17 cellular contexts compared by ENCODE assay signal in genomic region chr5:150639317-150639738, GRCh38. TPM values are rescaled to one million over a fixed set of nuclear protein-coding genes. Genes with fewer than 3 reads are reported as not detected.
DNase-seq lines count a peak whose midpoint lies in the region; ATAC-seq, FAIRE-seq and TF ChIP-seq lines count a peak whose summit lies in the region.
"Had no signal": no experiment of that assay in that cellular context is flagged by ENCODE, and none has a peak within 500 bp of the region (broad histone marks: within the 10 kb centered on the region; RNA-seq: fewer than 3 reads in every experiment).

No MANE protein-coding gene starts in this region.

- no peak for FAIRE-seq in GM12878 (lab: Jason Lieb, UNC)
- FAIRE-seq: colon had no signal

- peaks cover 2% of the 10 kb centered on the region for H3K27me3 Mint-ChIP-seq in HFFc6 (ENCODE audit: insufficient read depth)

- BruUV-seq in GM12878 (replicated peaks; lab: Mats Ljungman, UMichigan): no TSS peak

- H3K27ac ChIP-seq in GM12878 (ENCODE audit: control insufficient read depth, insufficient read depth): no peak overlapping the region
- H3K27ac ChIP-seq in mesendoderm (ENCODE audit: low read depth, low read length): no peak overlapping the region
- peak overlapping the region; percentile 98 for H3K27ac ChIP-seq in subcutaneous abdominal adipose tissue (ENCODE audit: low read depth, low read length)
- H3K27ac ChIP-seq: SJCRH30 had no signal

- 59% methylated on average over 4 of the region's 4 CpGs for WGBS in GM12878 (ENCODE audit: insufficient coverage, insufficient replicate concordance, low lambda C conversion rate, missing lambda C conversion rate)
- WGBS in mesendoderm (ENCODE audit: extremely low coverage, insufficient coverage, low lambda C conversion rate): no CpG with 5 or more reads among the region's 4 CpGs

- RAD21 ChIA-PET in GM12878 (lab: Charles Lee; ENCODE audit: unreplicated experiment): interaction anchor here (0.6 kb wide), 1 partner anchor 181 kb away, joined by 3 read pairs; no protein-coding TSS in a partner anchor

- H3K9me3 Mint-ChIP-seq in HFFc6: no peaks in the 10 kb centered on the region
- H3K9me3 Mint-ChIP-seq: CD8-positive, alpha-beta T cell; immature natural killer cell; natural killer cell treated with Interleukin-12 subunit alpha and Interleukin-12 subunit beta and Interleukin-15 and Interleukin-18, amount 100 ng/mL, for 72 hours had no signal

- no peak overlapping the region for H2BK120ac ChIP-seq in mesendoderm (ENCODE audit: low read depth, low read length)

- no peaks in the 10 kb centered on the region for H4K20me1 ChIP-seq in GM12878 (ENCODE audit: control insufficient read depth, insufficient read depth)

- H3K4me3 ChIP-seq in GM12878 (no peak overlapping the region), mesendoderm (ENCODE audit: low read length) (no peak overlapping the region), subcutaneous abdominal adipose tissue (ENCODE audit: low read depth in 1 of 5, low read length in 5 of 5) (no peak overlapping the region)

- H3K4ac ChIP-seq in mesendoderm (ENCODE audit: low read depth, low read length): no peak overlapping the region

- H3K23ac ChIP-seq in mesendoderm (ENCODE audit: low read length): no peak overlapping the region

- intact Hi-C loops in GM12878 (cut with micrococcal nuclease; ENCODE audit: unreplicated experiment) (no loop called here), sciatic nerve (cut with DNase I) (no loop called here)

- no peak overlapping the region for H4K5ac ChIP-seq in mesendoderm (ENCODE audit: low read length)

- H3K27me3 ChIP-seq in GM12878 (replicated peaks in 1 of 2; ENCODE audit: control insufficient read depth in 2 of 2, insufficient read depth in 2 of 2, low read length in 1 of 2) (no peaks in the 10 kb centered on the region), mesendoderm (ENCODE audit: insufficient read depth, low read length, poor library complexity) (no peaks in the 10 kb centered on the region), subcutaneous abdominal adipose tissue (ENCODE audit: control insufficient read depth in 5 of 5, insufficient read depth in 4 of 5, low read length in 5 of 5) (no peaks in the 10 kb centered on the region)
- H3K27me3 ChIP-seq: SJCRH30 had no signal

- TF ChIP-seq CTCF in HFFc6 (IDR thresholded peaks at IDR 0.05) (no peak), GM12878 (IDR thresholded peaks at IDR 0.05 in 2 of 3, conservative IDR thresholded peaks at IDR 0.05 in 1 of 3; ENCODE audit: control insufficient read depth in 2 of 3, extremely low read depth in 1 of 3, insufficient read depth in 1 of 3, low read depth in 3 of 3, low read length in 3 of 3) (no peak)

- H3K4me1 Mint-ChIP-seq in HFFc6 (ENCODE audit: low read depth): peaks cover 95% of the 10 kb centered on the region
- H3K4me1 Mint-ChIP-seq: immature natural killer cell had no signal

- DNase-seq in HFFc6: no peak
- DNase-seq in GM12878 (ENCODE audit: low read depth, low spot score): no peak
- DNase-seq in mesendoderm: no peak
- DNase-seq in sciatic nerve (ENCODE audit: low spot score): no peak
- DNase-seq in NCI-H1048 (lab: John Stamatoyannopoulos, UW): no peak
- DNase-seq in dedifferentiated amniotic fluid mesenchymal stem cell (ENCODE audit: extremely low spot score): no peak
- DNase-seq: CD8-positive, alpha-beta T cell; immature natural killer cell; NCI-H1105; NCI-H524 treated with DMSO at 0.1 percent for 48 hours; SJCRH30; stimulated activated CD4-positive, alpha-beta T cell treated with anti-CD3 and anti-CD28 coated beads, Interleukin-15, amount 100 ng/mL, for 24 hours had no signal

- H3K36me3 Mint-ChIP-seq in HFFc6 (ENCODE audit: low read depth): no peaks in the 10 kb centered on the region
- H3K36me3 Mint-ChIP-seq: activated naive CD8-positive, alpha-beta T cell; CD8-positive, alpha-beta T cell; immature natural killer cell; natural killer cell treated with Interleukin-12 subunit alpha and Interleukin-12 subunit beta and Interleukin-15 and Interleukin-18, amount 100 ng/mL, for 72 hours had no signal

- H3K4me3 Mint-ChIP-seq in HFFc6: peak overlapping the region; percentile 89; the same call in 1 of the 2 replicates
- H3K4me3 Mint-ChIP-seq: activated naive CD8-positive, alpha-beta T cell; CD8-positive, alpha-beta T cell; immature natural killer cell; natural killer cell treated with Interleukin-12 subunit alpha and Interleukin-12 subunit beta and Interleukin-15 and Interleukin-18, amount 100 ng/mL, for 72 hours had no signal

- H2BK15ac ChIP-seq in mesendoderm (replicated peaks; ENCODE audit: low read depth): no peak overlapping the region

- no peak for TF ChIP-seq EP300 in GM12878 (IDR thresholded peaks at IDR 0.05; ENCODE audit: borderline replicate concordance in 1 of 2, control insufficient read depth in 1 of 2, low read depth in 2 of 2, low read length in 2 of 2)

- no peak overlapping the region for H4K8ac ChIP-seq in mesendoderm (ENCODE audit: low read depth, low read length)

- H2BK5ac ChIP-seq in mesendoderm (ENCODE audit: low read length): no peak overlapping the region

- POLR2A ChIA-PET in GM12878 (lab: Charles Lee): no interaction called here

- H3K79me1 ChIP-seq in mesendoderm (ENCODE audit: low read length): no peaks in the 10 kb centered on the region

- H3K4me2 ChIP-seq in GM12878 (ENCODE audit: control insufficient read depth, insufficient read depth) (no peak overlapping the region), mesendoderm (ENCODE audit: low read length) (no peak overlapping the region)

- H2AFZ ChIP-seq in GM12878 (ENCODE audit: control insufficient read depth, low read depth, low read length): no peak overlapping the region

- H3K9me3 ChIP-seq in GM12878 (replicated peaks; ENCODE audit: control insufficient read depth, insufficient read depth, low read length) (no peaks in the 10 kb centered on the region), subcutaneous abdominal adipose tissue (ENCODE audit: control insufficient read depth in 5 of 5, low read length in 5 of 5) (no peaks in the 10 kb centered on the region)
- H3K9me3 ChIP-seq: SJCRH30 had no signal

- H3K9ac ChIP-seq in GM12878 (ENCODE audit: control insufficient read depth, insufficient read depth, low read length): no peak overlapping the region
- no peak overlapping the region for H3K9ac ChIP-seq in mesendoderm (ENCODE audit: low read length)
- peak overlapping the region; percentile 39 to 68 (median 49) for H3K9ac ChIP-seq in subcutaneous abdominal adipose tissue (ENCODE audit: low read length in 5 of 5)

- SMC1A ChIA-PET in GM12878 (lab: Charles Lee; ENCODE audit: uncharacterized antibody, unreplicated experiment): no interaction called here

- H3K79me2 ChIP-seq in GM12878 (ENCODE audit: control insufficient read depth, insufficient read depth, low read length) (no peaks in the 10 kb centered on the region), mesendoderm (ENCODE audit: control insufficient read depth, insufficient read depth, low read length) (no peaks in the 10 kb centered on the region)

- H3K4me1 ChIP-seq in GM12878 (ENCODE audit: control insufficient read depth, insufficient read depth, low read length) (no peaks in the 10 kb centered on the region), mesendoderm (ENCODE audit: control insufficient read depth, low read depth, low read length) (peaks cover 11% of the 10 kb centered on the region), subcutaneous abdominal adipose tissue (ENCODE audit: control insufficient read depth in 5 of 5, insufficient read depth in 5 of 5, low read length in 5 of 5) (peaks cover 33 to 77% (median 70%) of the 10 kb centered on the region in 5 donors)

- no peaks in the 10 kb centered on the region; a peak in 1 of 4 replicates for H3K36me3 ChIP-seq in GM12878 (ENCODE audit: control insufficient read depth in 2 of 2, insufficient read depth in 2 of 2, low read length in 1 of 2)
- no peaks in the 10 kb centered on the region for H3K36me3 ChIP-seq in mesendoderm (ENCODE audit: control insufficient read depth, insufficient read depth, low read length)
- peaks cover 0 to 7% (median 0%) of the 10 kb centered on the region in 5 donors for H3K36me3 ChIP-seq in subcutaneous abdominal adipose tissue (ENCODE audit: control insufficient read depth in 5 of 5, insufficient read depth in 5 of 5, low read length in 5 of 5)
- H3K36me3 ChIP-seq: SJCRH30 had no signal

- in situ Hi-C loops in GM12878 (cut with MboI): no loop called here

- TF ChIP-seq RAD21 in GM12878 (IDR thresholded peaks at IDR 0.05; ENCODE audit: insufficient read depth, low read depth, low read length): no peak

- CTCF ChIA-PET in GM12878 (lab: Yijun Ruan, JAX): interaction anchor here (0.6 to 2.1 kb wide), 2 partner anchors 9 to 14 kb away, joined by 3 to 8 read pairs; no protein-coding TSS in a partner anchor

- peak overlapping the region; percentile 57 for H3K18ac ChIP-seq in mesendoderm (ENCODE audit: low read length)

- H3K27ac Mint-ChIP-seq in HFFc6: peak overlapping the region; percentile 94
- H3K27ac Mint-ChIP-seq: activated naive CD8-positive, alpha-beta T cell; CD8-positive, alpha-beta T cell; immature natural killer cell; natural killer cell treated with Interleukin-12 subunit alpha and Interleukin-12 subunit beta and Interleukin-15 and Interleukin-18, amount 100 ng/mL, for 72 hours had no signal

- no peak for TF ChIP-seq POLR2A in GM12878 (IDR thresholded peaks at IDR 0.05; ENCODE audit: low read depth, low read length)

- no peak overlapping the region for H3K56ac ChIP-seq in mesendoderm (ENCODE audit: low read length)

- peak; percentile 13; the same call in 1 of the 3 replicates for ATAC-seq in GM12878
- ATAC-seq in sciatic nerve: no peak
- ATAC-seq in GM19467 (IDR thresholded peaks at IDR 0.05; ENCODE audit: unreplicated experiment): no peak
- ATAC-seq: CD8-positive, alpha-beta T cell; natural killer cell treated with Interleukin-12 subunit alpha and Interleukin-12 subunit beta and Interleukin-15 and Interleukin-18, amount 100 ng/mL, for 72 hours had no signal

- H2AK5ac ChIP-seq in mesendoderm (ENCODE audit: low read length): no peak overlapping the region

RNA-seq across cellular contexts. Expression of gene SYNPO, which starts 1.1 kb away (rescaled TPM):
- 10 to 100 TPM; 35.6 to 50.7 (median 47.8) TPM for total RNA-seq in HFFc6 (2021; fragmentation: NEBNext Ultra II Directional; extraction: Animal tissue kit (Norgen Biotek cat#: 25700))
- total RNA-seq in GM12878 (2013; cell fraction: nucleolus; rRNA removed): 27.3 and 29.8 TPM in 2 replicates
- 3.3 and 3.4 TPM in 2 replicates for total RNA-seq in GM12878 (2014; rRNA removed)
- total RNA-seq in GM12878 (2014; rRNA removed; fragmentation: Illumina TruSeq; extraction: Trizol): 4.4 and 4.5 TPM in 2 replicates
- total RNA-seq in GM12878 (2021): 21.0 and 21.8 TPM in 2 replicates
- polyA plus RNA-seq in GM12878 (2011; ENCODE audit: low read depth): 10.8 TPM
- polyA plus RNA-seq in GM12878 (2011; rRNA removed): 11.0 and 18.3 TPM in 2 replicates
- polyA plus RNA-seq in GM12878 (2011; cell fraction: cytosol; rRNA removed): 24.0 and 25.6 TPM in 2 replicates
- polyA plus RNA-seq in GM12878 (2011; cell fraction: nucleus; rRNA removed): 20.3 and 21.1 TPM in 2 replicates
- 19.5 and 20.5 TPM in 2 replicates for polyA plus RNA-seq in GM12878 (2012)
- polyA plus RNA-seq in GM12878 (2014; fragmentation: Illumina TruSeq; extraction: Trizol): 8.7 and 9.4 TPM in 2 replicates
- 1 to 10 TPM; 1.9 to 2.3 TPM for polyA plus RNA-seq in GM12878 (2014; fragmentation: Nextera tagmentation; extraction: Ambion mirVana)
- polyA plus RNA-seq in GM12878 (2014; rRNA removed): 10.1 and 10.7 TPM in 2 replicates
- polyA plus RNA-seq in GM12878 (2016; fragmentation: Nextera tagmentation; extraction: Ambion mirVana): 1 to 10 TPM in 1 of 2 experiments, under 1 TPM in 1; 0.77 to 2.0 TPM
- 18.7 and 24.1 TPM in 2 replicates for polyA minus RNA-seq in GM12878 (2011; rRNA and poly(A)+ RNA removed)
- 10.3 and 10.8 TPM in 2 replicates for polyA minus RNA-seq in GM12878 (2011; cell fraction: cytosol; rRNA and poly(A)+ RNA removed)
- polyA minus RNA-seq in GM12878 (2011; cell fraction: nucleus; rRNA and poly(A)+ RNA removed): 7.5 and 11.7 TPM in 2 replicates
- 1.7 TPM for polyA plus RNA-seq in mesendoderm (2013, experiment 1 of 2)
- 1.6 TPM for polyA plus RNA-seq in mesendoderm (2013, experiment 2 of 2)
- total RNA-seq in sciatic nerve: 179 TPM
- polyA plus RNA-seq: immature natural killer cell had no signal

RNA-seq across cellular contexts. Expression of gene MYOZ3, which starts 21.7 kb away (rescaled TPM):
- total RNA-seq in HFFc6 (2021; fragmentation: NEBNext Ultra II Directional; extraction: Animal tissue kit (Norgen Biotek cat#: 25700)): under 1 TPM in 2 of 6 experiments, not detected in 4; 0.05 to 0.14 TPM
- not detected in 2 replicates for total RNA-seq in GM12878 (2013; cell fraction: nucleolus; rRNA removed)
- total RNA-seq in GM12878 (2014; rRNA removed) (1.1 TPM in 1 of 2 replicates, not detected in the other), GM12878 (2014; rRNA removed; fragmentation: Illumina TruSeq; extraction: Trizol) (0.04 TPM in 1 of 2 replicates, not detected in the other), GM12878 (2021) (0.18 TPM in 1 of 2 replicates, not detected in the other), sciatic nerve (17.9 TPM)
- polyA plus RNA-seq in GM12878 (2011; ENCODE audit: low read depth): not detected
- polyA plus RNA-seq in GM12878 (2011; rRNA removed) (not detected in 2 replicates), GM12878 (2014; fragmentation: Illumina TruSeq; extraction: Trizol) (0.09 and 0.10 TPM in 2 replicates), GM12878 (2014; fragmentation: Nextera tagmentation; extraction: Ambion mirVana) (not detected), GM12878 (2014; rRNA removed) (0.08 and 0.62 TPM in 2 replicates), GM12878 (2016; fragmentation: Nextera tagmentation; extraction: Ambion mirVana) (under 1 TPM in 1 of 2 experiments, not detected in 1; 0.11 TPM)
- polyA plus RNA-seq in GM12878 (2011; cell fraction: cytosol; rRNA removed): not detected in 2 replicates
- polyA plus RNA-seq in GM12878 (2011; cell fraction: nucleus; rRNA removed): 0.03 TPM in 1 of 2 replicates, not detected in the other
- polyA plus RNA-seq in GM12878 (2012): 0.11 and 0.18 TPM in 2 replicates
- polyA minus RNA-seq in GM12878 (2011; rRNA and poly(A)+ RNA removed): not detected in 2 replicates
- not detected in 2 replicates for polyA minus RNA-seq in GM12878 (2011; cell fraction: cytosol; rRNA and poly(A)+ RNA removed)
- polyA minus RNA-seq in GM12878 (2011; cell fraction: nucleus; rRNA and poly(A)+ RNA removed): not detected in 2 replicates
- polyA plus RNA-seq in mesendoderm (2013, experiment 1 of 2): 11.8 TPM
- polyA plus RNA-seq in mesendoderm (2013, experiment 2 of 2): 11.5 TPM
- total RNA-seq: CD8-positive, alpha-beta T cell; natural killer cell treated with Interleukin-12 subunit alpha and Interleukin-12 subunit beta and Interleukin-15 and Interleukin-18, amount 100 ng/mL, for 72 hours had no signal
- polyA plus RNA-seq: immature natural killer cell had no signal

Comparison
In these comparisons a context has a peak if more than half of its experiments do, and no peak if none do; other contexts are left out.
1. H3K9ac ChIP-seq: peak in subcutaneous abdominal adipose tissue (5 of 5); none in GM12878 (single experiment) and mesendoderm (single experiment).